In genomic region chr2:64624862-64625261, GRCh38 we compare ENCODE assay signal across 26 cellular contexts.
"Had no signal": no experiment of that assay in that cellular context is flagged by ENCODE, and none has a peak within 500 bp of the region (broad histone marks: within the 10 kb centered on the region; RNA-seq: fewer than 3 reads in every experiment).

No MANE protein-coding gene starts in this region.

- H3K27me3 Mint-ChIP-seq: naive B cell; stimulated activated naive CD8-positive, alpha-beta T cell treated with anti-CD3 and anti-CD28 coated beads, Interleukin-15, amount 100 ng/mL, for 72 hours had no signal

- H3K9me3 Mint-ChIP-seq: dendritic cell treated with granulocyte-macrophage colony-stimulating factor and Interleukin-4, amounts not matched to agents 40 ng/mL and 50 ng/mL, for 4 days; effector memory CD8-positive, alpha-beta T cell; mesothelial cell of epicardium; naive B cell; nephron progenitor cell; stimulated activated naive CD8-positive, alpha-beta T cell treated with anti-CD3 and anti-CD28 coated beads, Interleukin-15, amount 100 ng/mL, for 72 hours had no signal

- H3K79me2 ChIP-seq: parathyroid adenoma had no signal

- H3K27ac Mint-ChIP-seq: dendritic cell treated with granulocyte-macrophage colony-stimulating factor and Interleukin-4, amounts not matched to agents 40 ng/mL and 50 ng/mL, for 4 days; mesothelial cell of epicardium; nephron progenitor cell had no signal

- H3K27me3 ChIP-seq: esophagus squamous epithelium, heart right ventricle, neutrophil, thyroid gland, vagina had no signal

- H3K4me1 ChIP-seq: lower lobe of right lung, parathyroid adenoma had no signal

- H3K9me3 ChIP-seq: esophagus squamous epithelium, heart right ventricle, lower lobe of right lung, mucosa of descending colon, neutrophil, thyroid gland, vagina had no signal

- ATAC-seq: effector memory CD8-positive, alpha-beta T cell; heart right ventricle; left colon; left ventricle myocardium superior; lower lobe of right lung; mucosa of descending colon; sciatic nerve had no signal

- DNase-seq: caudate nucleus; effector memory CD8-positive, alpha-beta T cell; erythroblast; esophagus squamous epithelium; foreskin melanocyte; glutamatergic neuron; heart right ventricle; hippocampal formation; kidney glomerular epithelial cell; left colon; left ventricle myocardium superior; lower lobe of right lung; mucosa of descending colon; naive B cell; nephron progenitor cell; stimulated activated CD4-positive, alpha-beta T cell treated with anti-CD3 and anti-CD28 coated beads, Interleukin-4, amount 100 ng/mL, for 4 hours; stimulated activated naive CD4-positive, alpha-beta T cell; stimulated activated naive CD8-positive, alpha-beta T cell treated with anti-CD3 and anti-CD28 coated beads, Interleukin-15, amount 100 ng/mL, for 72 hours; thyroid gland; trophoblast cell had no signal

- H3K9ac ChIP-seq: parathyroid adenoma had no signal

- H3K27ac ChIP-seq: esophagus squamous epithelium, heart right ventricle, lower lobe of right lung, parathyroid adenoma, thyroid gland, vagina had no signal

- H3K36me3 ChIP-seq: esophagus squamous epithelium, heart right ventricle, lower lobe of right lung, neutrophil, thyroid gland, vagina had no signal

- H3K4me3 Mint-ChIP-seq: dendritic cell treated with granulocyte-macrophage colony-stimulating factor and Interleukin-4, amounts not matched to agents 40 ng/mL and 50 ng/mL, for 4 days; effector memory CD8-positive, alpha-beta T cell; mesothelial cell of epicardium; naive B cell; nephron progenitor cell; stimulated activated naive CD8-positive, alpha-beta T cell treated with anti-CD3 and anti-CD28 coated beads, Interleukin-15, amount 100 ng/mL, for 72 hours had no signal

- H3K4me1 Mint-ChIP-seq: stimulated activated naive CD8-positive, alpha-beta T cell treated with anti-CD3 and anti-CD28 coated beads, Interleukin-15, amount 100 ng/mL, for 72 hours had no signal

- H3K4me3 ChIP-seq: esophagus squamous epithelium, heart right ventricle, lower lobe of right lung, mucosa of descending colon, thyroid gland, vagina had no signal

- H3K36me3 Mint-ChIP-seq: mesothelial cell of epicardium, naive B cell had no signal
